13 cellular contexts compared by ENCODE assay signal in the genomic region with DNA sequence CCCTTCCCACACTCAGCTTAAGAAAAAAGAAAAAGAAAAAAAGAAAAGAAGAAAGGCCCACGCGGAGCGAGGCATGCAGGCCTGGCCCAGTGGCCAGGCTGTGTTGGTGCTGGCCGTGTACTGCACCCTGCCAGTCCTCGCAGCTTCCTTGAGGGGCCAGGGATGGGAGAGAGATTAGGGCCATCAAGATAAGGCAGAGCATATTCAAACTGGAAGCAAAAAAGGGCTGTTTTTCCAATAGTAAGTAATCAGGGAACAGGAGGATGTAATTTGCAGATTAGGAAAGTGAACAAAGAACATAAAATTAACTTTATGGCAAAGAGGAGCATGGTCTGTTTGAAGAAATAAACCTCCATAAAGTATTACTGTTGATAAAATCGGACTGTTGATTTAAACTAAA.
A peak's percentile ranks its signal among the peaks of the same experiment; 100 is the strongest.
DNase-seq lines count a peak whose midpoint lies in the region; ATAC-seq and TF ChIP-seq lines count a peak whose summit lies in the region.
"Had no signal": no experiment of that assay in that cellular context is flagged by ENCODE, and none has a peak within 500 bp of the region (broad histone marks: within the 10 kb centered on the region; RNA-seq: fewer than 3 reads in every experiment).

No MANE protein-coding gene starts in this region.

- no peak overlapping the region for H2AFZ ChIP-seq in SK-N-SH (ENCODE audit: low read depth)
- H2AFZ ChIP-seq in neural cell (ENCODE audit: low read depth, low read length) = no peak overlapping the region

- H3K4me3 ChIP-seq in SK-N-SH (ENCODE audit: low read depth in 2 of 2, low read length in 1 of 2) = no peak overlapping the region
- H3K4me3 ChIP-seq in neural cell (ENCODE audit: low read length) = no peak overlapping the region

- H3K36me3 Mint-ChIP-seq in T-helper 17 cell (ENCODE audit: low read depth) (peaks cover 5% of the 10 kb centered on the region), type B pancreatic cell (no peaks in the 10 kb centered on the region)
- H3K36me3 Mint-ChIP-seq: CD4-positive, CD25-positive, alpha-beta regulatory T cell had no signal

- H3K79me2 ChIP-seq in SK-N-SH (ENCODE audit: insufficient read depth) (no peaks in the 10 kb centered on the region), neural cell (replicated peaks; ENCODE audit: insufficient read depth, low read length) (no peaks in the 10 kb centered on the region)

- H3K4me1 ChIP-seq in SK-N-SH (ENCODE audit: control insufficient read depth in 1 of 2, insufficient read depth in 2 of 2, low read depth in 1 of 2, low read length in 1 of 2) = peaks cover 0 to 2% of the 10 kb centered on the region in 2 experiments; a peak in 1 of 4 replicates

- CTCF ChIA-PET in SK-N-SH (lab: Yijun Ruan, JAX) = interaction anchor here (1.1 to 4.8 kb wide), 3 partner anchors 516 to 929 kb away, joined by 3 to 67 read pairs (median 51); no protein-coding TSS in a partner anchor

- no peaks in the 10 kb centered on the region for H3K36me3 ChIP-seq in SK-N-SH (replicated peaks in 1 of 2; ENCODE audit: control insufficient read depth in 1 of 2, insufficient read depth in 2 of 2, low read length in 1 of 2)
- H3K36me3 ChIP-seq in neural cell (ENCODE audit: insufficient read depth, low read length) = no peaks in the 10 kb centered on the region

- no peaks in the 10 kb centered on the region for H3F3A ChIP-seq in SK-N-SH (replicated peaks; ENCODE audit: insufficient read depth)
- peaks cover 9% of the 10 kb centered on the region for H3F3A ChIP-seq in neural cell (ENCODE audit: insufficient read depth, low read length, poor library complexity, severe bottlenecking)

- no peaks in the 10 kb centered on the region for H3K9me3 Mint-ChIP-seq in type B pancreatic cell
- H3K9me3 Mint-ChIP-seq: H9 had no signal

- TF ChIP-seq EP300 in SK-N-SH (IDR thresholded peaks at IDR 0.05; ENCODE audit: borderline replicate concordance in 1 of 2, low read depth in 1 of 2, low read length in 1 of 2) (0 out of 4 replicates have a peak, but pooled peaks of 1 of the 2 experiments have one; percentile 11), neural cell (conservative IDR thresholded peaks at IDR 0.05; ENCODE audit: poor library complexity, severe bottlenecking) (no peak)

- H3K9ac ChIP-seq in SK-N-SH (no peak overlapping the region), neural cell (ENCODE audit: low read length) (no peak overlapping the region)

- DNase-seq in SK-N-SH (no peak), T-helper 17 cell (no peak), type B pancreatic cell (ENCODE audit: extremely low spot score, unreplicated experiment) (no peak), NCI-H446 (lab: John Stamatoyannopoulos, UW) (no peak), HuH-7 (ENCODE audit: low spot score) (no peak), D341Med (ENCODE audit: low spot score) (no peak)
- DNase-seq: CD4-positive, CD25-positive, alpha-beta regulatory T cell; DMS 273 treated with DMSO at 0.1 percent for 48 hours; GOT3; H9 had no signal

- H3K27me3 Mint-ChIP-seq in T-helper 17 cell (peaks cover 41% of the 10 kb centered on the region), type B pancreatic cell (peaks cover 19% of the 10 kb centered on the region)

- POLR2A ChIA-PET in SK-N-SH (lab: Yijun Ruan, JAX) = no interaction called here

- ATAC-seq in SK-N-SH treated with all-trans-retinoic acid at 6 μM for 48 hours (no peak), T-helper 17 cell (no peak)

- H4K20me1 ChIP-seq in SK-N-SH (ENCODE audit: insufficient read depth) = no peaks in the 10 kb centered on the region
- no peaks in the 10 kb centered on the region for H4K20me1 ChIP-seq in neural cell (ENCODE audit: insufficient read depth)

- H3K9me3 ChIP-seq in SK-N-SH (no peaks in the 10 kb centered on the region), T-helper 17 cell (ENCODE audit: control insufficient read depth, low read length, poor library complexity, severe bottlenecking) (no peaks in the 10 kb centered on the region), neural cell (ENCODE audit: low read length) (no peaks in the 10 kb centered on the region)

- no peak overlapping the region for H3K4me3 Mint-ChIP-seq in T-helper 17 cell
- H3K4me3 Mint-ChIP-seq in type B pancreatic cell = no peak overlapping the region
- H3K4me3 Mint-ChIP-seq: CD4-positive, CD25-positive, alpha-beta regulatory T cell; H9 had no signal

- H3K4me2 ChIP-seq in SK-N-SH (no peak overlapping the region), neural cell (ENCODE audit: low read length) (no peak overlapping the region)

- H3K27ac ChIP-seq in SK-N-SH (ENCODE audit: low read depth in 2 of 2, low read length in 1 of 2) (no peak overlapping the region), neural cell (ENCODE audit: low read length) (peak overlapping the region; percentile 94)
- H3K27ac ChIP-seq: 22Rv1 had no signal

- no peaks in the 10 kb centered on the region for H3K4me1 Mint-ChIP-seq in T-helper 17 cell
- H3K4me1 Mint-ChIP-seq in type B pancreatic cell (ENCODE audit: unreplicated experiment) = peaks cover 29% of the 10 kb centered on the region
- H3K4me1 Mint-ChIP-seq: CD4-positive, CD25-positive, alpha-beta regulatory T cell had no signal

- H3K27me3 ChIP-seq in SK-N-SH (ENCODE audit: insufficient read depth) (no peaks in the 10 kb centered on the region), neural cell (ENCODE audit: insufficient read depth, low read depth, low read length) (no peaks in the 10 kb centered on the region)

- no peak for TF ChIP-seq RAD21 in SK-N-SH (IDR thresholded peaks at IDR 0.05; ENCODE audit: low read length)
- no peak for TF ChIP-seq RAD21 in neural cell (conservative IDR thresholded peaks at IDR 0.05)

- TF ChIP-seq CTCF in SK-N-SH (IDR thresholded peaks at IDR 0.05) (no peak), neural cell (IDR thresholded peaks at IDR 0.05; ENCODE audit: poor library complexity, severe bottlenecking) (no peak), type B pancreatic cell (conservative IDR thresholded peaks at IDR 0.05) (peak; percentile 23)

- H3K9me2 ChIP-seq in SK-N-SH (no peaks in the 10 kb centered on the region), neural cell (ENCODE audit: insufficient read depth, low read length) (no peaks in the 10 kb centered on the region)

- H3K27ac Mint-ChIP-seq in T-helper 17 cell = peak overlapping the region; percentile 79
- no peak overlapping the region for H3K27ac Mint-ChIP-seq in type B pancreatic cell
- H3K27ac Mint-ChIP-seq: H9 had no signal

- 65% methylated on average over 6 of the region's 6 CpGs for WGBS in SK-N-SH (ENCODE audit: low lambda C conversion rate)

TF ChIP-seq in SK-N-SH, 30 proteins besides CTCF, POLR2A, EP300 and RAD21:
- TF ChIP-seq GATA2 (CRISPR knock-in tag; IDR thresholded peaks at IDR 0.05) (peak; percentile 89), TCF12 (IDR thresholded peaks at IDR 0.05) (no peak)
TF ChIP-seq in SK-N-SH: peak in this region for 1.

TF ChIP-seq in SK-N-SH treated with all-trans-retinoic acid at 6 μM for 48 hours, 23 proteins besides CTCF, POLR2A, EP300 and RAD21:
- TF ChIP-seq PPARA (CRISPR knock-in tag; IDR thresholded peaks at IDR 0.05; ENCODE audit: borderline replicate concordance) = no peak
- no peak for TF ChIP-seq ISL1 (CRISPR knock-in tag; IDR thresholded peaks at IDR 0.05)
- TF ChIP-seq ESRRG (CRISPR knock-in tag; IDR thresholded peaks at IDR 0.05) = no peak
- no peak for TF ChIP-seq RARB (CRISPR knock-in tag; IDR thresholded peaks at IDR 0.05)
- TF ChIP-seq CSDC2 (CRISPR knock-in tag; IDR thresholded peaks at IDR 0.05) = no peak
- TF ChIP-seq TOX (CRISPR knock-in tag; IDR thresholded peaks at IDR 0.05; ENCODE audit: borderline replicate concordance) = no peak
- no peak for TF ChIP-seq ZNF565 (CRISPR knock-in tag; conservative IDR thresholded peaks at IDR 0.05; ENCODE audit: low read depth)

TF ChIP-seq in neural cell, 6 proteins besides CTCF, POLR2A, EP300 and RAD21:
- TF ChIP-seq, protein P1, sequence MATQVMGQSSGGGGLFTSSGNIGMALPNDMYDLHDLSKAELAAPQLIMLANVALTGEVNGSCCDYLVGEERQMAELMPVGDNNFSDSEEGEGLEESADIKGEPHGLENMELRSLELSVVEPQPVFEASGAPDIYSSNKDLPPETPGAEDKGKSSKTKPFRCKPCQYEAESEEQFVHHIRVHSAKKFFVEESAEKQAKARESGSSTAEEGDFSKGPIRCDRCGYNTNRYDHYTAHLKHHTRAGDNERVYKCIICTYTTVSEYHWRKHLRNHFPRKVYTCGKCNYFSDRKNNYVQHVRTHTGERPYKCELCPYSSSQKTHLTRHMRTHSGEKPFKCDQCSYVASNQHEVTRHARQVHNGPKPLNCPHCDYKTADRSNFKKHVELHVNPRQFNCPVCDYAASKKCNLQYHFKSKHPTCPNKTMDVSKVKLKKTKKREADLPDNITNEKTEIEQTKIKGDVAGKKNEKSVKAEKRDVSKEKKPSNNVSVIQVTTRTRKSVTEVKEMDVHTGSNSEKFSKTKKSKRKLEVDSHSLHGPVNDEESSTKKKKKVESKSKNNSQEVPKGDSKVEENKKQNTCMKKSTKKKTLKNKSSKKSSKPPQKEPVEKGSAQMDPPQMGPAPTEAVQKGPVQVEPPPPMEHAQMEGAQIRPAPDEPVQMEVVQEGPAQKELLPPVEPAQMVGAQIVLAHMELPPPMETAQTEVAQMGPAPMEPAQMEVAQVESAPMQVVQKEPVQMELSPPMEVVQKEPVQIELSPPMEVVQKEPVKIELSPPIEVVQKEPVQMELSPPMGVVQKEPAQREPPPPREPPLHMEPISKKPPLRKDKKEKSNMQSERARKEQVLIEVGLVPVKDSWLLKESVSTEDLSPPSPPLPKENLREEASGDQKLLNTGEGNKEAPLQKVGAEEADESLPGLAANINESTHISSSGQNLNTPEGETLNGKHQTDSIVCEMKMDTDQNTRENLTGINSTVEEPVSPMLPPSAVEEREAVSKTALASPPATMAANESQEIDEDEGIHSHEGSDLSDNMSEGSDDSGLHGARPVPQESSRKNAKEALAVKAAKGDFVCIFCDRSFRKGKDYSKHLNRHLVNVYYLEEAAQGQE (IDR thresholded peaks at IDR 0.05; ENCODE audit: borderline replicate concordance) = no peak
- TF ChIP-seq TAF1 (IDR thresholded peaks at IDR 0.05; ENCODE audit: low read depth) = no peak
- TF ChIP-seq MXI1 (conservative IDR thresholded peaks at IDR 0.05; ENCODE audit: poor library complexity, severe bottlenecking) = no peak
- no peak for TF ChIP-seq EZH2 (IDR thresholded peaks at IDR 0.05; ENCODE audit: borderline replicate concordance, insufficient read depth, low read length, poor library complexity, severe bottlenecking)
- no peak for TF ChIP-seq SMC3 (conservative IDR thresholded peaks at IDR 0.05; ENCODE audit: poor library complexity)
- no peak for TF ChIP-seq POLR2AphosphoS5 (IDR thresholded peaks at IDR 0.05)
TF ChIP-seq in neural cell: peak in this region for 0.
